9 cellular contexts compared by ENCODE assay signal in the genomic region with DNA sequence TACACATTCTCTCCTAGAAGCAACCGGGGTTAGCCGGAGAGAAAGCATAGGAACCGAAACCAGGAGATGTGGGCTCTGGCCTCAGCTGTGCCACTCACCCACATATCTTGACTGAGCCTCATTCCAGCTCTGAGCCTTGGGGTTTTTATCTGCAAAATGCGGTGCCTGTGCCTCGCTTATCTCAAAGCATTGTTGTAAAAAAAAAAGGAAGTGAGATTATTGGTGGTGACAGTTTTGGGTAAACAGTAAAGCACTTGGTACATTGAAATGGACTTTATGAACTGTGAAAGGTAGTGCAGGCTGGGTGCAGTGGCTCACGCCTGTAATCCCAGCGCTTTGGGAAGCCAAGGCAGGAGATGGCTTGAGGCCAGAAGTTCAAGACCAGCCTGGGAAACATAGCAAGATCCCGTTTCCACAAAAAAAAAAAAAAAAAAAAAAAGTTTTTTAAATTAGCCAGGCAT. TPM values are rescaled to one million over a fixed set of nuclear protein-coding genes. Genes with fewer than 3 reads are reported as not detected.
DNase-seq lines count a peak whose midpoint lies in the region; ATAC-seq and TF ChIP-seq lines count a peak whose summit lies in the region.
"Had no signal": no experiment of that assay in that cellular context is flagged by ENCODE, and none has a peak within 500 bp of the region (broad histone marks: within the 10 kb centered on the region; RNA-seq: fewer than 3 reads in every experiment).

No MANE protein-coding gene starts in this region.

- in situ Hi-C loops in G401 (cut with HindIII; ENCODE audit: low sequenced_read_pairs), result no loop called here

- H3K4me1 Mint-ChIP-seq in activated T-helper 17 cell treated with anti-CD3 and anti-CD28 coated beads, Interleukin-2, amount 50 U/mL, for 72 hours, result peaks cover 38% of the 10 kb centered on the region
- H3K4me1 Mint-ChIP-seq in chondrocyte (ENCODE audit: low read depth), result no peaks in the 10 kb centered on the region

- no peak for TF ChIP-seq CTCF in chondrocyte (IDR thresholded peaks at IDR 0.05)

- peak; percentile 65 for DNase-seq in Jurkat, Clone E6-1 (ENCODE audit: low read depth, low spot score)
- DNase-seq in chondrocyte (ENCODE audit: low spot score) (no peak), foreskin melanocyte (no peak), G401 (ENCODE audit: low spot score) (no peak)

- H3K4me3 ChIP-seq in Jurkat, Clone E6-1 (ENCODE audit: low read length), result no peak overlapping the region
- peak overlapping the region; percentile 20 for H3K4me3 ChIP-seq in mononuclear cell (ENCODE audit: low read length)
- H3K4me3 ChIP-seq: tibial artery had no signal

- no peaks in the 10 kb centered on the region for H3K9me3 ChIP-seq in mononuclear cell (ENCODE audit: low read depth, low read length)
- H3K9me3 ChIP-seq: tibial artery had no signal

- H3K9me3 Mint-ChIP-seq in activated T-helper 17 cell treated with anti-CD3 and anti-CD28 coated beads, Interleukin-2, amount 50 U/mL, for 72 hours, result no peaks in the 10 kb centered on the region
- H3K9me3 Mint-ChIP-seq in chondrocyte (ENCODE audit: low read depth), result no peaks in the 10 kb centered on the region

- peak; percentile 63 for ATAC-seq in GM18498 (IDR thresholded peaks at IDR 0.05; ENCODE audit: unreplicated experiment)
- ATAC-seq in GM21619 (IDR thresholded peaks at IDR 0.05; ENCODE audit: unreplicated experiment), result peak; percentile 63
- peak; percentile 58 for ATAC-seq in activated T-helper 17 cell treated with anti-CD3 and anti-CD28 coated beads, Interleukin-2, amount 50 U/mL, for 72 hours (replicated peaks)

- peaks cover 90% of the 10 kb centered on the region for H3K4me1 ChIP-seq in mononuclear cell (ENCODE audit: insufficient read depth, low read length)

- H3K27ac Mint-ChIP-seq in activated T-helper 17 cell treated with anti-CD3 and anti-CD28 coated beads, Interleukin-2, amount 50 U/mL, for 72 hours, result no peak overlapping the region
- no peak overlapping the region for H3K27ac Mint-ChIP-seq in chondrocyte (ENCODE audit: unreplicated experiment)

- H3K27me3 ChIP-seq in mononuclear cell (ENCODE audit: insufficient read depth, low read length), result no peaks in the 10 kb centered on the region

- no peaks in the 10 kb centered on the region for H3K36me3 Mint-ChIP-seq in activated T-helper 17 cell treated with anti-CD3 and anti-CD28 coated beads, Interleukin-2, amount 50 U/mL, for 72 hours (ENCODE audit: low read depth)
- H3K36me3 Mint-ChIP-seq in chondrocyte (ENCODE audit: low read depth), result no peaks in the 10 kb centered on the region

- peaks cover 25% of the 10 kb centered on the region for H3K27me3 Mint-ChIP-seq in activated T-helper 17 cell treated with anti-CD3 and anti-CD28 coated beads, Interleukin-2, amount 50 U/mL, for 72 hours
- H3K27me3 Mint-ChIP-seq in chondrocyte (ENCODE audit: low read depth), result peaks cover 6% of the 10 kb centered on the region

- peak overlapping the region; percentile 28 for H3K4me3 Mint-ChIP-seq in activated T-helper 17 cell treated with anti-CD3 and anti-CD28 coated beads, Interleukin-2, amount 50 U/mL, for 72 hours
- H3K4me3 Mint-ChIP-seq in chondrocyte (ENCODE audit: unreplicated experiment), result no peak overlapping the region

RNA-seq across cellular contexts. Expression of gene PTAFR, which starts 3.8 kb away (rescaled TPM):
- polyA plus RNA-seq in Jurkat, Clone E6-1 (2012; ENCODE audit: insufficient read depth, insufficient read length), result 0.27 TPM
- under 1 TPM; 0.29 to 0.32 TPM for total RNA-seq in activated T-helper 17 cell treated with anti-CD3 and anti-CD28 coated beads, Interleukin-2, amount 50 U/mL, for 72 hours
- total RNA-seq in mononuclear cell, result 16.3 TPM
- 0.07 to 0.10 TPM in 2 of 3 replicates, not detected in the other for total RNA-seq in chondrocyte
- total RNA-seq in G401 (2014; rRNA removed; shearing (Covaris generic)), result 0.27 and 0.49 TPM in 2 replicates

Comparison
In these comparisons a context has a peak if more than half of its experiments do, and no peak if none do; other contexts are left out.
1. RNA of gene PTAFR, which starts 3.8 kb away (total RNA-seq): 16.3 TPM in mononuclear cell (single experiment); 0.29 to 0.32 TPM in activated T-helper 17 cell treated with anti-CD3 and anti-CD28 coated beads, Interleukin-2, amount 50 U/mL, for 72 hours, 0.27 to 0.49 TPM in G401 and 0.07 to 0.10 TPM in chondrocyte; every median in the first group is over 10 times any median in the second.
2. Peak in every context shown above with its lines, with median percentiles within 50 percentile points of each other: ATAC-seq.